In the genomic region with DNA sequence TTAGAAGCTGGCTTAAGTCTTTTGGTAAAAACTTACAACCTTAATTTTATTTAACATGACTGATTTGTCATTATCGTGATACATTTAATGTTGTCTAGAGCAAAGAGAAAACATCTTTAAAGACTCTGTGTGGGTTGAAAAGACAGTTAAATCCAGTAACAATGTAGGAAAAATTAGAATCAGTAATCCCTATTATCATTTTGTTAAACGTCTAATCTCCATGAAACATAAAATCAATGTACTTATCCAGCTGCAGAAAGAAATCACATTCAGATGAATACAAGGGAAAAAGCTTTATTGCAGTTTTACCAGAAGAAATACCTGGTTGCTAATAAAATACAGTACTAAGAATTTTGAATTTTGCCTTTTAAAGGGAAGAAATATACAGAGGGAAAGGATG, we compare ENCODE assay signal across 35 cellular contexts.
"Had no signal": no experiment of that assay in that cellular context is flagged by ENCODE, and none has a peak within 500 bp of the region (broad histone marks: within the 10 kb centered on the region; RNA-seq: fewer than 3 reads in every experiment).

No MANE protein-coding gene starts in this region.

- DNase-seq: Karpas-422, Kasumi-1, MG63, MM.1S, MV-4-11, NCI-H1048, NCI-H1092, NCI-H1092 treated with DMSO at 0.1 percent for 48 hours, NCI-H1105, NCI-H1105 treated with DMSO at 0.1 percent for 48 hours, NCI-H1417, NCI-H1417 treated with DMSO at 0.1 percent for 48 hours, NCI-H1436, NCI-H1436 treated with DMSO at 0.1 percent for 48 hours, NCI-H146, NCI-H1694, NCI-H1694 treated with DMSO at 0.1 percent for 48 hours, NCI-H187, NCI-H187 treated with DMSO at 0.1 percent for 48 hours, NCI-H1930, NCI-H2029, NCI-H2029 treated with DMSO at 0.1 percent for 48 hours, NCI-H2081, NCI-H2081 treated with DMSO at 0.1 percent for 48 hours, NCI-H2107, NCI-H2171, NCI-H2171 treated with DMSO at 0.1 percent for 48 hours, NCI-H2227 treated with DMSO at 0.1 percent for 48 hours, NCI-H226, NCI-H345, NCI-H446, NCI-H446 treated with DMSO at 0.1 percent for 48 hours, NCI-H510A, NCI-H510A treated with DMSO at 0.1 percent for 48 hours, NCI-H524 had no signal
